6 cellular contexts compared by ENCODE assay signal in the genomic region with DNA sequence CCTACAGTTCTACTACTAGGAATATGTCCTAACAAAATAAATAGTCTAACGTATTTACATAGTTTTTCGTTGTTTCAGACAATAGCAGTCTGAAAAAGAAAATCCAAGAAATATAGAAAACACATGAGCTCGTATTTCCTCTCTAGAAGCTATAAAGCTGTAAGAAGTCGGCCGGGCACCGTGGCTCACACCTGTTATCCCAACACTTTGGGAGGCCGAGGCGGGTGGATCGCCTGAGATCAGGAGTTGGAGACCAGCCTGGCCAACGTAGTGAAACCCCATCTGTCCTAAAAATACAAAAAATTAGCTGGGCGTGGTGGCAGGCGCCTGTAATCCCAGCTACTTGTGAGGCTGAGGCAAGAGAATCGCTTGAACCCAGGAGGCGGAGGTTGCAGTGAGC. TPM values are rescaled to one million over a fixed set of nuclear protein-coding genes. Genes with fewer than 3 reads are reported as not detected.
DNase-seq lines count a peak whose midpoint lies in the region; ATAC-seq lines count a peak whose summit lies in the region.
"Not testable (repeated sequence)": the region's sequence is repeated elsewhere in the genome, so short reads cannot be mapped to it uniquely, and the experiment has no call there.
"Had no signal": no experiment of that assay in that cellular context is flagged by ENCODE, and none has a peak within 500 bp of the region (broad histone marks: within the 10 kb centered on the region; RNA-seq: fewer than 3 reads in every experiment).

No MANE protein-coding gene starts in this region.

- not testable (repeated sequence) for ATAC-seq in Right ventricle myocardium inferior

- DNase-seq in Right ventricle myocardium inferior (ENCODE audit: missing footprints), result peak; percentile 67

- intact Hi-C loops in Right ventricle myocardium inferior (cut with DNase I), result not testable (repeated sequence)

RNA-seq across cellular contexts. Expression of a gene that starts 6.0 kb away (rescaled TPM):
- 153 TPM for total RNA-seq in Right ventricle myocardium inferior
- total RNA-seq: B cell; CD4-positive, alpha-beta T cell; CD4-positive, CD25-positive, alpha-beta regulatory T cell; CD8-positive, alpha-beta memory T cell; CD8-positive, alpha-beta T cell had no signal
